In the genomic region with DNA sequence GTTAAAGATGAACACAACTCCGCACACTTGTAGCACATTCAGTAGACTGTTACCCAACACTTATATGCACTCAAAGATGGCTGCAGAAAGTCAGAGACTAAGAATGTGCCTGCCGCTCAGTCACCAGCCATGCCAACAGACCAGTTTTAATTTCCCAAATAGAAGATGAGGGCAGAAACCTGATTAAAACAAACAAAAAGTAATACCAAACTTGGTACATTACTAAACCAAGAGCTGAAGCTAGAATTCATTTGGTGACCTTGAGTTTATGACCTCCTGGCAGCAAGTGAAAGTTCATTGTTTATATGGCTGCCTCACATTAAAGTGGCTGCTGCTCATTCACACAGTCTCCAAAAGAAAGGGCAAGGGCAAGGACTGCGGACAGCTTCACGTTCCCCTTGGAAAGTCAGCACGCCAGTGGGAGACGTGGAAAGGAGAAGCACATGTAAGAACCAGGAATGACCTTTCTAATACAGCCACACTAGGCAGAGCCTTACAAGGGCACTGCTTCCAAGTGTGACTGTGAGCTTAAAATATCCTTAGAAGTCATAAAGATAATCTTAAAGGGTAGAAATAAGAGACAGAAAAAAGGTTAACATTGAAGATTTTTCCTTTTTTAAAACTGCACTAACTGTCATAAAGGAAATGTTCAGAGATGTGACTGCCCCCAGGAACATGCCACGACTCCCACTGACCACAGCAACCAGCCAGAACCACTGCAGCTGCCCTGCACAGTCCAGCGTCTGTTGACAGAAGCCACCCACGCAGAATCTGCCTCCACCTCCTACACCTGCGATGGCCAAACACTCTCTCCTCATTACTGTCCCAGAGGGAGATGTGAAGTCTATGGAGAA, we compare ENCODE assay signal across 10 cellular contexts.
DNase-seq lines count a peak whose midpoint lies in the region; ATAC-seq and TF ChIP-seq lines count a peak whose summit lies in the region.
"Had no signal": no experiment of that assay in that cellular context is flagged by ENCODE, and none has a peak within 500 bp of the region (broad histone marks: within the 10 kb centered on the region; RNA-seq: fewer than 3 reads in every experiment).

No MANE protein-coding gene starts in this region.

- H3K4me1 Mint-ChIP-seq in chondrocyte (ENCODE audit: low read depth), result peaks cover 78% of the 10 kb centered on the region

- H3K27ac Mint-ChIP-seq in chondrocyte (ENCODE audit: unreplicated experiment), result peak overlapping the region; percentile 76

- WGBS in smooth muscle cell (ENCODE audit: low lambda C conversion rate), result 63% methylated on average over 10 of the region's 10 CpGs

- peak overlapping the region; percentile 53 for H3K9ac ChIP-seq in smooth muscle cell (ENCODE audit: low read depth)

- no peaks in the 10 kb centered on the region for H3K36me3 ChIP-seq in smooth muscle cell (ENCODE audit: low read depth)
- H3K36me3 ChIP-seq in MG63, result peaks cover 12% of the 10 kb centered on the region

- ATAC-seq in left lobe of liver, result peak; percentile 71

- no peak overlapping the region for H2AFZ ChIP-seq in smooth muscle cell (ENCODE audit: low read depth)

- H3F3A ChIP-seq in smooth muscle cell (ENCODE audit: low read depth), result peaks cover 37% of the 10 kb centered on the region

- no peaks in the 10 kb centered on the region for H3K36me3 Mint-ChIP-seq in chondrocyte (ENCODE audit: low read depth)

- DNase-seq in HT-29 (ENCODE audit: low spot score) (peak; percentile 29), chondrocyte (ENCODE audit: low spot score) (no peak), left lobe of liver (ENCODE audit: low spot score) (peak; percentile 71), smooth muscle cell (lab: John Stamatoyannopoulos, UW; ENCODE audit: unreplicated experiment) (no peak), RKO (ENCODE audit: low spot score) (no peak), NCI-H526 (lab: John Stamatoyannopoulos, UW) (no peak), MG63 (no peak)
- DNase-seq in activated effector memory CD4-positive, alpha-beta T cell treated with anti-CD3 and anti-CD28 coated beads, Interleukin-2, amount 50 U/mL, for 16 hours, result no peak
- DNase-seq: EL, NCI-H446 treated with DMSO at 0.1 percent for 48 hours had no signal

- peaks cover 97% of the 10 kb centered on the region for H4K20me1 ChIP-seq in smooth muscle cell (ENCODE audit: low read depth)

- H3K9me3 Mint-ChIP-seq in chondrocyte (ENCODE audit: low read depth), result no peaks in the 10 kb centered on the region

- peak overlapping the region; percentile 59 for H3K4me2 ChIP-seq in smooth muscle cell

- peak overlapping the region; percentile 77 for H3K27ac ChIP-seq in smooth muscle cell (ENCODE audit: low read depth)

- H3K27me3 Mint-ChIP-seq in chondrocyte (ENCODE audit: low read depth), result no peaks in the 10 kb centered on the region

- peaks cover 97% of the 10 kb centered on the region for H3K79me2 ChIP-seq in smooth muscle cell (ENCODE audit: low read depth)

- H3K9me3 ChIP-seq in smooth muscle cell (replicated peaks; ENCODE audit: low read depth), result no peaks in the 10 kb centered on the region
- H3K9me3 ChIP-seq in MG63, result no peaks in the 10 kb centered on the region

- peak overlapping the region; percentile 43 for H3K4me3 Mint-ChIP-seq in chondrocyte (ENCODE audit: unreplicated experiment)

- TF ChIP-seq CTCF in chondrocyte (IDR thresholded peaks at IDR 0.05) (no peak), smooth muscle cell (IDR thresholded peaks at IDR 0.05; ENCODE audit: borderline replicate concordance, insufficient read depth, poor library complexity, severe bottlenecking) (no peak)

- H3K4me1 ChIP-seq in smooth muscle cell (ENCODE audit: low read depth), result peaks cover 16% of the 10 kb centered on the region

- H3K4me3 ChIP-seq in smooth muscle cell, result no peak overlapping the region
- H3K4me3 ChIP-seq in MG63, result no peak overlapping the region

- H3K27me3 ChIP-seq in smooth muscle cell (ENCODE audit: low read depth) (no peaks in the 10 kb centered on the region), MG63 (no peaks in the 10 kb centered on the region)

Comparison
In these comparisons a context has a peak if more than half of its experiments do, and no peak if none do; other contexts are left out.
1. DNase-seq: peak in HT-29 (single experiment) and left lobe of liver (single experiment); none in chondrocyte (single experiment), smooth muscle cell (single experiment), RKO (single experiment), activated effector memory CD4-positive, alpha-beta T cell treated with anti-CD3 and anti-CD28 coated beads, Interleukin-2, amount 50 U/mL, for 16 hours (single experiment), NCI-H526 (0 of 2) and MG63 (single experiment).